Comparison of ENCODE assay signal across 1 cellular context in genomic region chr11:60970369-60970774, GRCh38.
A peak's percentile ranks its signal among the peaks of the same experiment; 100 is the strongest.
TF ChIP-seq lines count a peak whose summit lies in the region.

No MANE protein-coding gene starts in this region.

TF ChIP-seq in K562, 482 proteins besides CTCF, POLR2A, EP300 and RAD21 (continued from another document):
- TF ChIP-seq ZNF79 (CRISPR knock-in tag; IDR thresholded peaks at IDR 0.05; ENCODE audit: low read depth): no peak
- TF ChIP-seq CEBPG (CRISPR knock-in tag; IDR thresholded peaks at IDR 0.05): no peak
- no peak for TF ChIP-seq CEBPG (tag; conservative IDR thresholded peaks at IDR 0.05 in 1 of 2, IDR thresholded peaks at IDR 0.05 in 1 of 2)
- TF ChIP-seq TCF15 (CRISPR knock-in tag; IDR thresholded peaks at IDR 0.05): no peak
- no peak for TF ChIP-seq SRSF7 (optimal IDR thresholded peaks at IDR 0.05; ENCODE audit: low read depth, low read length)
- TF ChIP-seq ZNF121 (CRISPR knock-in tag; conservative IDR thresholded peaks at IDR 0.05): no peak
- 0 out of 2 replicates have a peak, but pooled peaks have one; percentile 32 for TF ChIP-seq RB1 (IDR thresholded peaks at IDR 0.05; ENCODE audit: low read depth)
- no peak for TF ChIP-seq ZNF583 (CRISPR knock-in tag; IDR thresholded peaks at IDR 0.05)
- TF ChIP-seq HMGXB4 (CRISPR knock-in tag; IDR thresholded peaks at IDR 0.05): no peak
- no peak for TF ChIP-seq SUPT5H (IDR thresholded peaks at IDR 0.05)
- 0 out of 4 replicates have a peak, but pooled peaks have one; percentile 32 to 38 for TF ChIP-seq MAZ (CRISPR knock-in tag; conservative IDR thresholded peaks at IDR 0.05 in 1 of 2, IDR thresholded peaks at IDR 0.05 in 1 of 2)
- TF ChIP-seq DEAF1 (CRISPR knock-in tag; IDR thresholded peaks at IDR 0.05): peak; percentile 59
- no peak for TF ChIP-seq TCF7 (IDR thresholded peaks at IDR 0.05; ENCODE audit: borderline replicate concordance)
- no peak for TF ChIP-seq ZNF436 (CRISPR knock-in tag; IDR thresholded peaks at IDR 0.05)
- no peak for TF ChIP-seq ZNF75A (CRISPR knock-in tag; IDR thresholded peaks at IDR 0.05)
- no peak for TF ChIP-seq MBD1 (CRISPR knock-in tag; IDR thresholded peaks at IDR 0.05)
- TF ChIP-seq OTX1 (CRISPR knock-in tag; IDR thresholded peaks at IDR 0.05): no peak
- no peak for TF ChIP-seq ZNF282 (CRISPR knock-in tag; IDR thresholded peaks at IDR 0.05)
- TF ChIP-seq FIP1L1 (IDR thresholded peaks at IDR 0.05; ENCODE audit: low read depth, low read length, poor library complexity, severe bottlenecking): no peak
- TF ChIP-seq SFPQ (IDR thresholded peaks at IDR 0.05; ENCODE audit: low read depth, low read length): no peak
- TF ChIP-seq STAG1 (CRISPR knock-in tag; IDR thresholded peaks at IDR 0.05; ENCODE audit: borderline replicate concordance): peak; percentile 51; the same call in 1 of the 2 replicates
- no peak for TF ChIP-seq NR2C2 (CRISPR knock-in tag; IDR thresholded peaks at IDR 0.05)
- TF ChIP-seq NR2C2 (tag; IDR thresholded peaks at IDR 0.05): no peak
- peak; percentile 79 for TF ChIP-seq SMC3 (conservative IDR thresholded peaks at IDR 0.05; ENCODE audit: insufficient read depth, low read depth, low read length)
- no peak for TF ChIP-seq GMEB1 (CRISPR knock-in tag; IDR thresholded peaks at IDR 0.05)
- TF ChIP-seq SLC30A9 (CRISPR knock-in tag; IDR thresholded peaks at IDR 0.05): no peak
- no peak for TF ChIP-seq SIRT6 (IDR thresholded peaks at IDR 0.05; ENCODE audit: low read depth, low read length)
- no peak for TF ChIP-seq NFATC3 (IDR thresholded peaks at IDR 0.05)
- TF ChIP-seq SP1 (CRISPR knock-in tag; IDR thresholded peaks at IDR 0.05): no peak
- TF ChIP-seq RNF219 (CRISPR knock-in tag; IDR thresholded peaks at IDR 0.05): no peak
- TF ChIP-seq NELFE (IDR thresholded peaks at IDR 0.05; ENCODE audit: insufficient read depth, insufficient read length): no peak
- TF ChIP-seq KDM5B (IDR thresholded peaks at IDR 0.05; ENCODE audit: insufficient replicate concordance, low read depth, low read length): no peak
- no peak for TF ChIP-seq ZNF311 (CRISPR knock-in tag; IDR thresholded peaks at IDR 0.05)
- TF ChIP-seq CHD1 (IDR thresholded peaks at IDR 0.05; ENCODE audit: low read length): no peak
- no peak for TF ChIP-seq GATAD2A (IDR thresholded peaks at IDR 0.05)
- TF ChIP-seq ZNF740 (CRISPR knock-in tag; IDR thresholded peaks at IDR 0.05): no peak
- no peak for TF ChIP-seq ZNF740 (tag; IDR thresholded peaks at IDR 0.05)
- no peak for TF ChIP-seq DDX20 (tag; IDR thresholded peaks at IDR 0.05; ENCODE audit: low read depth)
